ENCODE assay signal across 15 cellular contexts in the genomic region with DNA sequence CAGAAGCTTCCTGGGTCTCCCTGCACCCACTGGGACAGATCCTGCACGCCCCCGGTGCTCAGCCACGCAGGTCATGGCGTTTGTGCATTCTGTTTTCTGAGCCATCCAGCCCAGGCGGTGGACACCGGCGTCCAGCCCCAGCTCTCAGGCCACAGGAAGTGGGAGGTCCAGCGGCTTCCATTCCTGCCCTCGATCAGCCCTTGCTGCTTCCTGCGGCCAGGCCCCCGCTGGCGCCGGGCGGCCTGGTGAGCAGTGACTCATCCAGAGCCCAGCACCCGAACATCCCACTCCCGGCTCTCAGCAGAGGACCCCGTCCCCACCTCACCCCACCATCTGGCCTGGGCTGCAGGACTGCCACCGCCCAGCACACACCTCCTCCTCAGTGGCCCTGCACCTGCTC. TPM values are rescaled to one million over a fixed set of nuclear protein-coding genes. Genes with fewer than 3 reads are reported as not detected.
DNase-seq lines count a peak whose midpoint lies in the region; ATAC-seq and TF ChIP-seq lines count a peak whose summit lies in the region.
"Had no signal": no experiment of that assay in that cellular context is flagged by ENCODE, and none has a peak within 500 bp of the region (broad histone marks: within the 10 kb centered on the region; RNA-seq: fewer than 3 reads in every experiment).

No MANE protein-coding gene starts in this region.

- POLR2A ChIA-PET in WTC11 (lab: Charles Lee), result no interaction called here

- no peaks in the 10 kb centered on the region for H4K20me1 ChIP-seq in osteoblast (ENCODE audit: insufficient read depth, low read length)

- H3K4me3 Mint-ChIP-seq in WTC11, result no peak overlapping the region
- H3K4me3 Mint-ChIP-seq: activated B cell treated with CpG ODN at 0.5 μM for 24 hours had no signal

- no peaks in the 10 kb centered on the region for H3K9me3 Mint-ChIP-seq in WTC11
- H3K9me3 Mint-ChIP-seq: activated B cell treated with CpG ODN at 0.5 μM for 24 hours had no signal

- no peaks in the 10 kb centered on the region for H3K4me1 ChIP-seq in osteoblast (ENCODE audit: insufficient read depth, low read length)

- DNase-seq in EL, result peak; percentile 54
- DNase-seq in SW480 (ENCODE audit: low spot score), result peak; percentile 46
- DNase-seq in fibroblast of mammary gland (ENCODE audit: low read depth), result peak; percentile 17
- peak; percentile 98 for DNase-seq in osteoblast (ENCODE audit: insufficient read length, low spot score, missing footprints)
- no peak for DNase-seq in pons (ENCODE audit: low spot score)
- no peak for DNase-seq in WTC11 (ENCODE audit: low spot score)
- no peak for DNase-seq in glomerular visceral epithelial cell (ENCODE audit: extremely low spot score)
- DNase-seq: activated B cell treated with CpG ODN at 0.5 μM for 24 hours; activated CD8-positive, alpha-beta memory T cell treated with anti-CD3 and anti-CD28 coated beads, Interleukin-2, amount 50 U/mL, for 48 hours; amygdala; hypothalamus; NCI-H510A; stimulated activated CD4-positive, alpha-beta T cell treated with anti-CD3 and anti-CD28 coated beads, Interleukin-4, amount 100 ng/mL, for 1 hour; stimulated activated naive CD4-positive, alpha-beta T cell had no signal

- peak overlapping the region; percentile 15 for H2AFZ ChIP-seq in osteoblast (ENCODE audit: low read length)

- H3K27me3 Mint-ChIP-seq in WTC11 (ENCODE audit: low read depth), result peaks cover 24% of the 10 kb centered on the region

- no peaks in the 10 kb centered on the region for H3K9me3 ChIP-seq in osteoblast (ENCODE audit: low read depth, low read length)

- no peak for TF ChIP-seq CTCF in fibroblast of mammary gland (conservative IDR thresholded peaks at IDR 0.05; ENCODE audit: control insufficient read depth, insufficient read depth, low read depth, low read length)
- TF ChIP-seq CTCF in osteoblast (IDR thresholded peaks at IDR 0.05; ENCODE audit: extremely low read depth, low read depth, low read length), result no peak
- TF ChIP-seq CTCF in WTC11 (IDR thresholded peaks at IDR 0.05), result no peak

- H3K4me1 Mint-ChIP-seq in WTC11, result peaks cover 9% of the 10 kb centered on the region

- H3K79me2 ChIP-seq in osteoblast (ENCODE audit: insufficient read depth, low read length), result no peaks in the 10 kb centered on the region

- H3K27ac Mint-ChIP-seq in WTC11, result no peak overlapping the region
- H3K27ac Mint-ChIP-seq: activated B cell treated with CpG ODN at 0.5 μM for 24 hours had no signal

- no peak overlapping the region for H3K27ac ChIP-seq in osteoblast (ENCODE audit: low read depth, low read length)

- no peaks in the 10 kb centered on the region for H3K36me3 Mint-ChIP-seq in WTC11

- H3K4me3 ChIP-seq in fibroblast of mammary gland (ENCODE audit: control insufficient read depth, low read depth, low read length) (no peak overlapping the region), osteoblast (ENCODE audit: insufficient read depth, low read length) (no peak overlapping the region)

- no peak overlapping the region for H3K4me2 ChIP-seq in osteoblast (ENCODE audit: insufficient read depth, low read length)

- H3K27me3 ChIP-seq in osteoblast (ENCODE audit: insufficient read depth, low read length), result peaks cover 28% of the 10 kb centered on the region

- CTCF ChIA-PET in WTC11 (lab: Charles Lee), result interaction anchor here (1.0 to 6.3 kb wide), 7 partner anchors 9 to 179 kb away, joined by 3 to 33 read pairs (median 5); a partner anchor contains a TSS

- no peaks in the 10 kb centered on the region for H3K36me3 ChIP-seq in osteoblast (ENCODE audit: insufficient read depth, low read length)

- ATAC-seq in WTC11 (no peak), GM21619 (IDR thresholded peaks at IDR 0.05; ENCODE audit: unreplicated experiment) (no peak)

TF ChIP-seq in WTC11, 78 proteins besides CTCF, POLR2A, EP300 and RAD21:
- TF ChIP-seq NFYB (CRISPR knock-in tag; conservative IDR thresholded peaks at IDR 0.05; ENCODE audit: low read depth) (no peak), JUN (CRISPR knock-in tag; IDR thresholded peaks at IDR 0.05) (no peak), RORB (CRISPR knock-in tag; IDR thresholded peaks at IDR 0.05) (no peak), ZNF263 (CRISPR knock-in tag; IDR thresholded peaks at IDR 0.05; ENCODE audit: low read depth) (no peak)
- TF ChIP-seq, protein P1, sequence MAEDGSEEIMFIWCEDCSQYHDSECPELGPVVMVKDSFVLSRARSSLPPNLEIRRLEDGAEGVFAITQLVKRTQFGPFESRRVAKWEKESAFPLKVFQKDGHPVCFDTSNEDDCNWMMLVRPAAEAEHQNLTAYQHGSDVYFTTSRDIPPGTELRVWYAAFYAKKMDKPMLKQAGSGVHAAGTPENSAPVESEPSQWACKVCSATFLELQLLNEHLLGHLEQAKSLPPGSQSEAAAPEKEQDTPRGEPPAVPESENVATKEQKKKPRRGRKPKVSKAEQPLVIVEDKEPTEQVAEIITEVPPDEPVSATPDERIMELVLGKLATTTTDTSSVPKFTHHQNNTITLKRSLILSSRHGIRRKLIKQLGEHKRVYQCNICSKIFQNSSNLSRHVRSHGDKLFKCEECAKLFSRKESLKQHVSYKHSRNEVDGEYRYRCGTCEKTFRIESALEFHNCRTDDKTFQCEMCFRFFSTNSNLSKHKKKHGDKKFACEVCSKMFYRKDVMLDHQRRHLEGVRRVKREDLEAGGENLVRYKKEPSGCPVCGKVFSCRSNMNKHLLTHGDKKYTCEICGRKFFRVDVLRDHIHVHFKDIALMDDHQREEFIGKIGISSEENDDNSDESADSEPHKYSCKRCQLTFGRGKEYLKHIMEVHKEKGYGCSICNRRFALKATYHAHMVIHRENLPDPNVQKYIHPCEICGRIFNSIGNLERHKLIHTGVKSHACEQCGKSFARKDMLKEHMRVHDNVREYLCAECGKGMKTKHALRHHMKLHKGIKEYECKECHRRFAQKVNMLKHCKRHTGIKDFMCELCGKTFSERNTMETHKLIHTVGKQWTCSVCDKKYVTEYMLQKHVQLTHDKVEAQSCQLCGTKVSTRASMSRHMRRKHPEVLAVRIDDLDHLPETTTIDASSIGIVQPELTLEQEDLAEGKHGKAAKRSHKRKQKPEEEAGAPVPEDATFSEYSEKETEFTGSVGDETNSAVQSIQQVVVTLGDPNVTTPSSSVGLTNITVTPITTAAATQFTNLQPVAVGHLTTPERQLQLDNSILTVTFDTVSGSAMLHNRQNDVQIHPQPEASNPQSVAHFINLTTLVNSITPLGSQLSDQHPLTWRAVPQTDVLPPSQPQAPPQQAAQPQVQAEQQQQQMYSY (CRISPR knock-in tag; IDR thresholded peaks at IDR 0.05), result no peak
- TF ChIP-seq, protein P2, sequence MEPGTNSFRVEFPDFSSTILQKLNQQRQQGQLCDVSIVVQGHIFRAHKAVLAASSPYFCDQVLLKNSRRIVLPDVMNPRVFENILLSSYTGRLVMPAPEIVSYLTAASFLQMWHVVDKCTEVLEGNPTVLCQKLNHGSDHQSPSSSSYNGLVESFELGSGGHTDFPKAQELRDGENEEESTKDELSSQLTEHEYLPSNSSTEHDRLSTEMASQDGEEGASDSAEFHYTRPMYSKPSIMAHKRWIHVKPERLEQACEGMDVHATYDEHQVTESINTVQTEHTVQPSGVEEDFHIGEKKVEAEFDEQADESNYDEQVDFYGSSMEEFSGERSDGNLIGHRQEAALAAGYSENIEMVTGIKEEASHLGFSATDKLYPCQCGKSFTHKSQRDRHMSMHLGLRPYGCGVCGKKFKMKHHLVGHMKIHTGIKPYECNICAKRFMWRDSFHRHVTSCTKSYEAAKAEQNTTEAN (CRISPR knock-in tag; IDR thresholded peaks at IDR 0.05), result no peak
- TF ChIP-seq, protein P3, sequence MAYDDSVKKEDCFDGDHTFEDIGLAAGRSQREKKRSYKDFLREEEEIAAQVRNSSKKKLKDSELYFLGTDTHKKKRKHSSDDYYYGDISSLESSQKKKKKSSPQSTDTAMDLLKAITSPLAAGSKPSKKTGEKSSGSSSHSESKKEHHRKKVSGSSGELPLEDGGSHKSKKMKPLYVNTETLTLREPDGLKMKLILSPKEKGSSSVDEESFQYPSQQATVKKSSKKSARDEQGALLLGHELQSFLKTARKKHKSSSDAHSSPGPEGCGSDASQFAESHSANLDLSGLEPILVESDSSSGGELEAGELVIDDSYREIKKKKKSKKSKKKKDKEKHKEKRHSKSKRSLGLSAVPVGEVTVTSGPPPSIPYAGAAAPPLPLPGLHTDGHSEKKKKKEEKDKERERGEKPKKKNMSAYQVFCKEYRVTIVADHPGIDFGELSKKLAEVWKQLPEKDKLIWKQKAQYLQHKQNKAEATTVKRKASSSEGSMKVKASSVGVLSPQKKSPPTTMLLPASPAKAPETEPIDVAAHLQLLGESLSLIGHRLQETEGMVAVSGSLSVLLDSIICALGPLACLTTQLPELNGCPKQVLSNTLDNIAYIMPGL (CRISPR knock-in tag; IDR thresholded peaks at IDR 0.05), result no peak
TF ChIP-seq in WTC11: peak in this region for 0.

RNA-seq across cellular contexts. Expression of a gene that starts 18.0 kb away (rescaled TPM):
- total RNA-seq in osteoblast (13.6 and 15.9 TPM in 2 replicates), WTC11 (2021) (35.4 to 56.2 TPM (median 51.3 TPM) in 3 replicates)

RNA-seq across cellular contexts. Expression of a gene that starts 30.5 kb away (rescaled TPM):
- total RNA-seq in osteoblast (1.8 and 3.3 TPM in 2 replicates), WTC11 (2021) (10.6 to 12.2 TPM (median 11.8 TPM) in 3 replicates)

RNA-seq across cellular contexts. Expression of a gene that starts 49.2 kb away (rescaled TPM):
- total RNA-seq in osteoblast, result 54.3 and 60.1 TPM in 2 replicates
- total RNA-seq in WTC11 (2021), result 7.8 to 10.0 TPM (median 8.3 TPM) in 3 replicates

Comparison
In these comparisons a context has a peak if more than half of its experiments do, and no peak if none do; other contexts are left out.
1. DNase-seq: peak in EL (single experiment), SW480 (single experiment), fibroblast of mammary gland (single experiment) and osteoblast (single experiment); none in pons (single experiment), WTC11 (single experiment) and glomerular visceral epithelial cell (single experiment).